Comparison of ENCODE assay signal across 12 cellular contexts in the genomic region with DNA sequence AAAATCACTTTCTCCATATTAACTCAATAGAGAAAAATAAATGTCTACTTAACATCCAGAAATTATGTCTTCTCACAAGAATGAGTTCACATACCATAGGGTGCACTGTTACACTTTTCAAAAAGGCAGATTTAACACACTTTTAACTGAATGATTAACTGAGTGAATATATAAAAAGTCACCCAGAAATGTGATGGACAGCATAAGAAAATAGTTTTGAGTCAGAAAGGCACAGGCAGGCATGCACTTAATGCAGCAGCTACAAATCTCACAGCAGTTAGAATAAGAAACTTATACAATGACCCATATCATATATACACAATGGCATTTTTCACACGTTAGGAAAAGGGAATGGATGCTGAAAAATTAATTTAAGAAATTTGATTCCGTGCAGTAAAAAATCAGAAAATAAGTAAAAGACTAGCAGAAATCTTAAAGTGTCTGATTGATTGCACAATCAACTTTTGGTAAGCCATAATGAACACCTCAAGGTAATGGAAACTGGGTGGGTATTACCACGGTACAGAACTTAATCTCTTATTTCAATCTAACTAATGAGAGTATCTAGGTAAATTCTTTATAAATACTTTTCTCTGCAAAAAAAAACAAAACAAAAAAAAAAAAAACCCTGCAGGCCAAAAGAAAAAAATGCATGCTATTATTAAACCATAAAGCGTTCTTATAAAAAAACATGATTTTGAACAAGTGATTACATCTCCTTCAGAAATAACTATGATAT. TPM values are rescaled to one million over a fixed set of nuclear protein-coding genes. Genes with fewer than 3 reads are reported as not detected.
DNase-seq lines count a peak whose midpoint lies in the region; ATAC-seq, FAIRE-seq and TF ChIP-seq lines count a peak whose summit lies in the region.
"Had no signal": no experiment of that assay in that cellular context is flagged by ENCODE, and none has a peak within 500 bp of the region (broad histone marks: within the 10 kb centered on the region; RNA-seq: fewer than 3 reads in every experiment).

No MANE protein-coding gene starts in this region.

- H3K9me3 ChIP-seq in A673 (ENCODE audit: low read depth, low read length, poor library complexity, severe bottlenecking) (no peaks in the 10 kb centered on the region), mesodermal cell (ENCODE audit: control insufficient read depth, low read length) (no peaks in the 10 kb centered on the region)

- peaks cover 34% of the 10 kb centered on the region for H3K4me1 ChIP-seq in A673 (ENCODE audit: insufficient read depth, low read length, poor library complexity, severe bottlenecking)
- peaks cover 9% of the 10 kb centered on the region for H3K4me1 ChIP-seq in mesodermal cell (ENCODE audit: control insufficient read depth, insufficient read depth, low read length, poor library complexity, severe bottlenecking)

- H3K4me3 ChIP-seq in A673 (ENCODE audit: low read depth, low read length, poor library complexity, severe bottlenecking), result peak overlapping the region; percentile 67
- H3K4me3 ChIP-seq in mesodermal cell (ENCODE audit: extremely low read depth, insufficient read depth, low read length, poor library complexity, severe bottlenecking), result peak overlapping the region; percentile 95

- no peaks in the 10 kb centered on the region for H3K36me3 Mint-ChIP-seq in activated naive CD8-positive, alpha-beta T cell

- H3K9me3 Mint-ChIP-seq in activated naive CD8-positive, alpha-beta T cell (ENCODE audit: low read depth), result no peaks in the 10 kb centered on the region

- peaks cover 42% of the 10 kb centered on the region for H3K4me1 Mint-ChIP-seq in activated naive CD8-positive, alpha-beta T cell (ENCODE audit: low read depth)

- ATAC-seq in left ventricle myocardium superior, result no peak

- WGBS in mesodermal cell (ENCODE audit: insufficient coverage in 2 of 2), 2 experiments, result 75 to 89% methylated on average over 1 of the region's 4 CpGs

- POLR2A ChIA-PET in A673 (lab: Charles Lee; ENCODE audit: low non-redundant PET), result no interaction called here

- FAIRE-seq in H54 (lab: Jason Lieb, UNC), result peak; percentile 43
- FAIRE-seq: D721Med had no signal

- H3K27ac Mint-ChIP-seq in activated naive CD8-positive, alpha-beta T cell, result no peak overlapping the region

- BruUV-seq in A673 (replicated peaks; lab: Mats Ljungman, UMichigan), result no TSS peak

- no peaks in the 10 kb centered on the region for H3K27me3 Mint-ChIP-seq in activated naive CD8-positive, alpha-beta T cell

- H3K27me3 ChIP-seq in A673 (replicated peaks; ENCODE audit: insufficient read depth, low read depth, low read length, poor library complexity), result no peaks in the 10 kb centered on the region

- no peak for DNase-seq in A673 (ENCODE audit: low spot score)
- no peak for DNase-seq in H54 (ENCODE audit: insufficient read length, low spot score)
- no peak for DNase-seq in stimulated activated naive CD4-positive, alpha-beta T cell treated with Interleukin-2 at 50 U/mL for 16 hours (lab: John Stamatoyannopoulos, UW)
- no peak for DNase-seq in left ventricle myocardium superior
- DNase-seq in GM19240 (ENCODE audit: insufficient read length, low spot score), result no peak
- DNase-seq in GOT3 (lab: John Stamatoyannopoulos, UW), result no peak
- DNase-seq: dermis blood vessel endothelial cell, KBM-7, NCI-H526 had no signal

- intact Hi-C loops in A673 (cut with micrococcal nuclease; ENCODE audit: unreplicated experiment), result no loop called here
- intact Hi-C loops in left ventricle myocardium superior (cut with micrococcal nuclease), result no loop called here

- peak overlapping the region; percentile 99 for H3K4me3 Mint-ChIP-seq in activated naive CD8-positive, alpha-beta T cell

- H3K36me3 ChIP-seq in A673 (ENCODE audit: insufficient read depth, low read length, poor library complexity, severe bottlenecking), result no peaks in the 10 kb centered on the region
- H3K36me3 ChIP-seq in mesodermal cell (ENCODE audit: control insufficient read depth, insufficient read depth, low read length), result no peaks in the 10 kb centered on the region

- no peak overlapping the region for H3K27ac ChIP-seq in A673 (ENCODE audit: low read depth, low read length, poor library complexity, severe bottlenecking)
- no peak overlapping the region for H3K27ac ChIP-seq in mesodermal cell (ENCODE audit: low read depth, low read length, severe bottlenecking)

- no peak for TF ChIP-seq POLR2A in H54 (IDR thresholded peaks at IDR 0.05; ENCODE audit: low read depth, low read length)

- CTCF ChIA-PET in A673 (lab: Charles Lee), result no interaction called here

- no peak; the same call in 1 of the 2 replicates for TF ChIP-seq CTCF in A673 (conservative IDR thresholded peaks at IDR 0.05; ENCODE audit: low read depth, low read length)

RNA-seq across cellular contexts. Expression of gene MED13L, which starts 3.5 kb away (rescaled TPM):
- total RNA-seq in A673 (2021) (88.0 and 94.1 TPM in 2 replicates), left ventricle myocardium superior (64.0 TPM)
- polyA plus RNA-seq in mesodermal cell (2013, experiment 1 of 2), result 34.1 TPM
- 35.2 TPM for polyA plus RNA-seq in mesodermal cell (2013, experiment 2 of 2)
